In the genomic region with DNA sequence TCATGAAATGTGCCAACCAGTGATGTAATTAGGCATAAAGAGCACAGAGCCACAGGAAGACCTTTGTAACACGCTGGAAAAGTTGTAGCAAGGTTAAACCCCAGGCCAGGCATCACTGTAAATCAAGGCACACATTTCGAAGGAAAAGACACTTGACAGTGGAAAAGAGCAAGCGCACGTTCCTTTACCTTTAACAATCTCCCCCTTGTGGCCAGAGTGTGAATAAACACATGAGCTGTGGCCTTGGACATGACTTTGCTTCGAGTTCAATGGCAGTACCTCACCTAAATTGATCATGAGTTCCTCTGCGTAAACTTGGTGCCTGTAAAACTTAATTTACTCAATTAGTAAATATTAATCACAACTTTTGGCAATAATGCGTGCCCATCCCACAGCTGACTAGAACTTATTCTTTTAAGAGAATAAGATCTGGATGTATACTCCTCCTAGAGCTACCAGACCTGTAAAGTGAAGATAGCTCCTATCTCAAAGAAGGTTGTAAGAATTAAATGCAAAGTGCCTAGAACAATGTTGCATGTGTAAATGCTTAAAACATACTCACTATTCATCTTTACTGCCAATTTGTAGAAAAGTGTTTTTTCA, we compare ENCODE assay signal across 8 cellular contexts.
A peak's percentile ranks its signal among the peaks of the same experiment; 100 is the strongest.
DNase-seq lines count a peak whose midpoint lies in the region; ATAC-seq and TF ChIP-seq lines count a peak whose summit lies in the region.

No MANE protein-coding gene starts in this region.

- H3K36me3 Mint-ChIP-seq in T-helper 17 cell (ENCODE audit: low read depth), result no peaks in the 10 kb centered on the region
- H3K36me3 Mint-ChIP-seq in immature natural killer cell, result no peaks in the 10 kb centered on the region

- H3K4me3 Mint-ChIP-seq in T-helper 17 cell, result no peak overlapping the region
- no peak overlapping the region for H3K4me3 Mint-ChIP-seq in immature natural killer cell

- DNase-seq in NK-92 treated with Interleukin-12 subunit alpha and Interleukin-12 subunit beta, amount 100 ng/mL, for 24 hours (lab: John Stamatoyannopoulos, UW), result peak; percentile 3
- DNase-seq in NK-92 (lab: John Stamatoyannopoulos, UW; ENCODE audit: unreplicated experiment) (no peak), NAMALWA (ENCODE audit: low spot score) (peak; percentile 73), T-helper 17 cell (peak in 1 of 3 donors; percentile 41), astrocyte of the spinal cord (ENCODE audit: low read depth, low spot score) (peak; percentile 65), immature natural killer cell (peak; percentile 41 to 57 (median 50))
- peak; percentile 7 to 33 (median 22) for DNase-seq in stimulated activated CD4-positive, alpha-beta T cell treated with anti-CD3 and anti-CD28 coated beads, Interleukin-1b, Interleukin-23, amount 100 ng/mL, for 24 hours (ENCODE audit: low read depth in 4 of 4, low spot score in 1 of 4)

- no peak overlapping the region for H3K4me3 ChIP-seq in astrocyte of the spinal cord (ENCODE audit: low read depth, low read length)

- no peak overlapping the region for H3K27ac Mint-ChIP-seq in T-helper 17 cell
- no peak overlapping the region for H3K27ac Mint-ChIP-seq in immature natural killer cell

- TF ChIP-seq CTCF in astrocyte of the spinal cord (IDR thresholded peaks at IDR 0.05; ENCODE audit: low read depth, low read length), result peak; percentile 75

- H3K27me3 Mint-ChIP-seq in T-helper 17 cell (no peaks in the 10 kb centered on the region), immature natural killer cell (ENCODE audit: low read depth in 3 of 3) (no peaks in the 10 kb centered on the region)

- ATAC-seq in HG02623 (IDR thresholded peaks at IDR 0.05; ENCODE audit: unreplicated experiment) (peak; percentile 97), T-helper 17 cell (peak; percentile 74)

- H3K9me3 ChIP-seq in T-helper 17 cell (ENCODE audit: control insufficient read depth, low read length, poor library complexity, severe bottlenecking), result no peaks in the 10 kb centered on the region

- peaks cover 0 to 2% (median 0%) of the 10 kb centered on the region in 6 donors for H3K9me3 Mint-ChIP-seq in immature natural killer cell

- in situ Hi-C loops in astrocyte of the spinal cord (cut with HindIII; ENCODE audit: low sequenced_read_pairs), result no loop called here

- H3K4me1 Mint-ChIP-seq in T-helper 17 cell (peaks cover 4% of the 10 kb centered on the region), immature natural killer cell (no peaks in the 10 kb centered on the region)
